1 cellular context compared by ENCODE assay signal in genomic region chr15:89201465-89202005, GRCh38.
TF ChIP-seq lines count a peak whose summit lies in the region.

No MANE protein-coding gene starts in this region.

TF ChIP-seq in K562, 482 proteins besides CTCF, POLR2A, EP300 and RAD21:
- TF ChIP-seq KDM5B (IDR thresholded peaks at IDR 0.05; ENCODE audit: insufficient replicate concordance, low read depth, low read length), result no peak
- no peak for TF ChIP-seq ZNF212 (CRISPR knock-in tag; IDR thresholded peaks at IDR 0.05)
- no peak for TF ChIP-seq CEBPG (CRISPR knock-in tag; IDR thresholded peaks at IDR 0.05)
- peak in 1 of 2 experiments; percentile 41; a peak in 2 of 4 replicates for TF ChIP-seq CEBPG (tag; conservative IDR thresholded peaks at IDR 0.05 in 1 of 2, IDR thresholded peaks at IDR 0.05 in 1 of 2)
- peak; percentile 72 for TF ChIP-seq CEBPB (tag; IDR thresholded peaks at IDR 0.05)
- TF ChIP-seq NCOA2 (IDR thresholded peaks at IDR 0.05; ENCODE audit: partially characterized antibody in 2 of 2), result no peak
TF ChIP-seq in K562: peak in this region for 2.
